Comparison of ENCODE assay signal across 9 cellular contexts in genomic region chr1:218347316-218347712, GRCh38. TPM values are rescaled to one million over a fixed set of nuclear protein-coding genes. Genes with fewer than 3 reads are reported as not detected.
DNase-seq lines count a peak whose midpoint lies in the region; ATAC-seq and TF ChIP-seq lines count a peak whose summit lies in the region.
"Had no signal": no experiment of that assay in that cellular context is flagged by ENCODE, and none has a peak within 500 bp of the region (broad histone marks: within the 10 kb centered on the region; RNA-seq: fewer than 3 reads in every experiment).

No MANE protein-coding gene starts in this region.

- 2% methylated on average over 15 of the region's 15 CpGs for WGBS in heart right ventricle, 2 donors

- DNase-seq in heart right ventricle (no peak), left ventricle myocardium superior (no peak), medulla oblongata (ENCODE audit: extremely low spot score) (peak; percentile 58), vagina (ENCODE audit: extremely low spot score in 2 of 2) (no peak), erythroblast (lab: John Stamatoyannopoulos, UW) (no peak), NCI-H510A (lab: John Stamatoyannopoulos, UW) (no peak)
- DNase-seq: MM.1S had no signal

- intact Hi-C loops in heart right ventricle (cut with DNase I) (loop anchor here in 7 of 10 donors (5.0 to 10.0 kb wide), 9 partner anchors 115 to 827 kb away; partner anchors contain the start of gene LYPLAL1 (in 1 of the 7)), left ventricle myocardium superior (cut with micrococcal nuclease) (loop anchor here (10.0 kb wide), 2 partner anchors 147 to 1217 kb away; no protein-coding TSS in a partner anchor), vagina (cut with DNase I) (loop anchor here (10.0 kb wide), 1 partner anchor 317 kb away; no protein-coding TSS in a partner anchor)

- peaks cover 0 to 60% (median 23%) of the 10 kb centered on the region in 9 donors for H3K4me1 ChIP-seq in heart right ventricle
- H3K4me1 ChIP-seq in vagina: peaks cover 12% of the 10 kb centered on the region

- peak overlapping the region; percentile 32 to 95 (median 86) for H3K27ac ChIP-seq in heart right ventricle
- peak overlapping the region; percentile 84 for H3K27ac ChIP-seq in cingulate gyrus (ENCODE audit: low read depth, low read length)
- H3K27ac ChIP-seq in vagina: peak overlapping the region; percentile 86

- TF ChIP-seq POLR2A in vagina (IDR thresholded peaks at IDR 0.05) (no peak), erythroblast (IDR thresholded peaks at IDR 0.05; ENCODE audit: low read length) (no peak)

- peak in 2 of 9 donors; percentile 7 to 11 for TF ChIP-seq CTCF in heart right ventricle (IDR thresholded peaks at IDR 0.05)
- TF ChIP-seq CTCF in vagina (IDR thresholded peaks at IDR 0.05): no peak

- H3K36me3 ChIP-seq in heart right ventricle (no peaks in the 10 kb centered on the region), vagina (no peaks in the 10 kb centered on the region)

- H3K9me3 ChIP-seq in heart right ventricle (no peaks in the 10 kb centered on the region), vagina (no peaks in the 10 kb centered on the region)

- H3K27me3 ChIP-seq in heart right ventricle: peaks cover 0 to 34% (median 0%) of the 10 kb centered on the region in 7 donors
- H3K27me3 ChIP-seq in vagina: no peaks in the 10 kb centered on the region

- ATAC-seq in heart right ventricle: peak in 3 of 8 donors; percentile 4 to 10 (median 9)
- no peak for ATAC-seq in left ventricle myocardium superior
- ATAC-seq in GM18868 (IDR thresholded peaks at IDR 0.05; ENCODE audit: unreplicated experiment): no peak

- H3K4me3 ChIP-seq in heart right ventricle: peak overlapping the region; percentile 65 to 86 (median 70)
- H3K4me3 ChIP-seq in vagina: peak overlapping the region; percentile 68 to 76

RNA-seq across cellular contexts. Expression of gene TGFB2, which starts 2.2 kb away (rescaled TPM):
- total RNA-seq in heart right ventricle (10 to 100 TPM in 5 of 10 donors, 1 to 10 TPM in 5; 1.3 to 63.3 (median 9.0) TPM), left ventricle myocardium superior (2.0 TPM), vagina (16.9 TPM)
- 1 to 10 TPM in 1 of 2 donors, under 1 TPM in 1; 0.51 to 1.7 TPM for polyA plus RNA-seq in heart right ventricle
